Comparison of ENCODE assay signal across 9 cellular contexts in the genomic region with DNA sequence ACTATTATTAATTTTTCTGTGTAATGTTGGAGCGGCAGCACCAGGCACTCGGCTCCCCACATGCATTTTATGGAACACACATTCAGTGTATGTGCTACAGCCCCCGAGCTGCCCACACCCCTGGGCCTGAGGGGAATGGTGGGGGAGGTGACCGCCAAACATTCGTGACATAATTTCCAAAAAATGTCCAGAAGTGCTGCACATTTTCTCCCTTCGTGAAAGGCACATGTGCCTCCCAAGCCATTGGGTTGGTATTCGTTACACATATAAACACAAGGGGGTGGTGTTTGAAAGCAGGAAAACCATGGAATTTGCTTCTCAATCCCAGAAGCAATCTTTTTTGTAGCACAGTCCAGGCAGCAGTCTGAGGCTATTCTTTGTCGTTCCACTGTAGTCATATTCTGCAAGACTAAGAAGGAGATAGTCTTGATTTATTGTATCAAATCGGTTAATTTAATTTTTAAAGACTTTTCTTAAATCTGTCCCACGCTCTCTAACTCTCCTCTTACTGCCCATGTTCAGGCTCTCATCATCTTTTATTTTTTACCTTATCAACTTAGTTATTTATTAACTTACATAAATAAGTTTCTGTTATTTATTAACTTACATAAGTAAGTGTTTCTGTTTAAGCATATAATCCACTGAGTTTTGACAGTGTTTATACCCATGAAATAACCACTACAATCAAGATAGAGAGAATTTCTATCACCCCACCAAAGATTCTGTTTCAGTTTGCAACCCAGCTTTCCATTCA. TPM values are rescaled to one million over a fixed set of nuclear protein-coding genes. Genes with fewer than 3 reads are reported as not detected.
DNase-seq lines count a peak whose midpoint lies in the region; ATAC-seq and TF ChIP-seq lines count a peak whose summit lies in the region.
"Had no signal": no experiment of that assay in that cellular context is flagged by ENCODE, and none has a peak within 500 bp of the region (broad histone marks: within the 10 kb centered on the region; RNA-seq: fewer than 3 reads in every experiment).

No MANE protein-coding gene starts in this region.

- TF ChIP-seq CTCF in brain microvascular endothelial cell (IDR thresholded peaks at IDR 0.05; ENCODE audit: low read depth, low read length, missing control alignments) (peak; percentile 66), uterus (IDR thresholded peaks at IDR 0.05) (peak; percentile 60 to 80 (median 73)), CD14-positive monocyte (IDR thresholded peaks at IDR 0.05) (no peak)

- H3K27ac ChIP-seq in brain microvascular endothelial cell (no peak overlapping the region), uterus (peak overlapping the region; percentile 48 to 53)

- in situ Hi-C loops in brain microvascular endothelial cell (cut with HindIII; ENCODE audit: low pct_ligation_motif_present, low sequenced_read_pairs), result no loop called here

- no peak for ATAC-seq in HG03039 (IDR thresholded peaks at IDR 0.05; ENCODE audit: unreplicated experiment)
- ATAC-seq: naive thymus-derived CD8-positive, alpha-beta T cell had no signal

- no peaks in the 10 kb centered on the region for H3K36me3 Mint-ChIP-seq in CD14-positive monocyte
- H3K36me3 Mint-ChIP-seq: naive thymus-derived CD8-positive, alpha-beta T cell had no signal

- no peaks in the 10 kb centered on the region for H3K9me3 ChIP-seq in uterus

- H3K9me3 Mint-ChIP-seq in CD14-positive monocyte, result peaks cover 0 to 1% (median 0%) of the 10 kb centered on the region in 7 donors
- H3K9me3 Mint-ChIP-seq: naive thymus-derived CD8-positive, alpha-beta T cell had no signal

- H3K27me3 ChIP-seq in brain microvascular endothelial cell (replicated peaks) (no peaks in the 10 kb centered on the region), uterus (no peaks in the 10 kb centered on the region)

- peaks cover 2 to 8% (median 6%) of the 10 kb centered on the region in 3 donors for H3K27me3 Mint-ChIP-seq in CD14-positive monocyte (ENCODE audit: low read depth in 3 of 3)

- H3K4me1 ChIP-seq in uterus, result no peaks in the 10 kb centered on the region

- H3K4me3 ChIP-seq in brain microvascular endothelial cell (ENCODE audit: low read depth, low read length) (peak overlapping the region; percentile 22), uterus (no peak overlapping the region)

- DNase-seq in SHP77 (lab: John Stamatoyannopoulos, UW), result peak; percentile 9 to 25
- no peak for DNase-seq in SHP77 treated with DMSO at 0.1 percent for 48 hours (lab: John Stamatoyannopoulos, UW)
- peak; percentile 61 for DNase-seq in brain microvascular endothelial cell
- DNase-seq in kidney tubule cell (ENCODE audit: low spot score), result peak; percentile 66
- DNase-seq in uterus, result peak; percentile 30 to 53
- no peak for DNase-seq in stimulated activated CD4-positive, alpha-beta T cell treated with anti-CD3 and anti-CD28 coated beads, Interleukin-12 subunit alpha, Interleukin-12 subunit beta, amount 100 ng/mL, for 4 hours
- no peak for DNase-seq in CD14-positive monocyte (ENCODE audit: low spot score)

- TF ChIP-seq POLR2A in uterus (IDR thresholded peaks at IDR 0.05), result no peak

- H3K27ac Mint-ChIP-seq in CD14-positive monocyte, result no peak overlapping the region
- H3K27ac Mint-ChIP-seq: naive thymus-derived CD8-positive, alpha-beta T cell had no signal

- H3K36me3 ChIP-seq in brain microvascular endothelial cell (replicated peaks), result no peaks in the 10 kb centered on the region
- no peaks in the 10 kb centered on the region for H3K36me3 ChIP-seq in uterus

- intact Hi-C loops in uterus (cut with DNase I; ENCODE audit: low total_unique reads) (loop anchor here (10.0 kb wide), 2 partner anchors 197 to 397 kb away; partner anchors contain the start of gene ALDH1A2), CD14-positive monocyte (cut with micrococcal nuclease) (no loop called here)

- H3K4me1 Mint-ChIP-seq in CD14-positive monocyte, result no peaks in the 10 kb centered on the region
- H3K4me1 Mint-ChIP-seq: naive thymus-derived CD8-positive, alpha-beta T cell had no signal

- H3K4me3 Mint-ChIP-seq in CD14-positive monocyte, result no peak overlapping the region
- H3K4me3 Mint-ChIP-seq: naive thymus-derived CD8-positive, alpha-beta T cell had no signal

RNA-seq across cellular contexts. Expression of gene POLR2M, which starts 39.2 kb away (rescaled TPM):
- 1,000 to 10,000 TPM in 2 of 4 donors, 100 to 1,000 TPM in 1, 10 to 100 TPM in 1; 95.2 to 1,545 (median 900) TPM for total RNA-seq in uterus
- polyA plus RNA-seq in CD14-positive monocyte, result 10 to 100 TPM; 26.3 to 29.4 TPM

Comparison
In these comparisons a context has a peak if more than half of its experiments do, and no peak if none do; other contexts are left out.
1. DNase-seq: peak in SHP77 (2 of 2), brain microvascular endothelial cell (single experiment), kidney tubule cell (single experiment) and uterus (2 of 2); none in SHP77 treated with DMSO at 0.1 percent for 48 hours (single experiment), stimulated activated CD4-positive, alpha-beta T cell treated with anti-CD3 and anti-CD28 coated beads, Interleukin-12 subunit alpha, Interleukin-12 subunit beta, amount 100 ng/mL, for 4 hours (single experiment) and CD14-positive monocyte (single experiment).